ENCODE assay signal across 23 cellular contexts in the genomic region with DNA sequence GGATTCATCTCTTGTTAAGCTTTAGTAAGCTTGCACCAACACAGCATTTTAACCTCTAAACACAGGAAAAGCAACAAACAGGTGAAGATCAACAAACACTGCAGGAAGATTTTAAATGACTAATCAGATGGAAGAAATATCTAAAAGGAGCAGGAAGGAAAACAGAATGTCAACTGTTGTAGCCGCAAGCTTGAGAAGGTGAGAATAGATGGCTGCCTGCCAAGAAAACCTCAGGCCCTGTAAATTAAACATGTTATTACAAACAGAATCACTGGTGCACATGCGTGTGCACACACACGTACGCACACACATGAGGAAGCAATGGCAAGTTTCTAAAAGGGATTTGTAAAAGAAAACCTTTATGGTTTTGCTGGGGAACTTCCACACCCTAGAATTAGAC.
DNase-seq lines count a peak whose midpoint lies in the region; ATAC-seq lines count a peak whose summit lies in the region.
"Had no signal": no experiment of that assay in that cellular context is flagged by ENCODE, and none has a peak within 500 bp of the region (broad histone marks: within the 10 kb centered on the region; RNA-seq: fewer than 3 reads in every experiment).

No MANE protein-coding gene starts in this region.

- peak; percentile 27 for DNase-seq in NCI-H510A treated with DMSO at 0.1 percent for 48 hours (lab: John Stamatoyannopoulos, UW)
- no peak for DNase-seq in NCI-H510A (lab: John Stamatoyannopoulos, UW)
- DNase-seq in NCI-H1105 treated with DMSO at 0.1 percent for 48 hours (lab: John Stamatoyannopoulos, UW), result peak; percentile 35
- DNase-seq in NCI-H748 treated with DMSO at 0.1 percent for 48 hours (lab: John Stamatoyannopoulos, UW), result peak; percentile 66
- peak; percentile 19 for DNase-seq in kidney tubule cell (ENCODE audit: low spot score)
- no peak for DNase-seq in activated naive CD8-positive, alpha-beta T cell treated with anti-CD3 and anti-CD28 coated beads, Interleukin-2, amount 50 U/mL, for 24 hours
- DNase-seq in COLO829 (ENCODE audit: low spot score), result no peak
- no peak for DNase-seq in SKM-1 treated with dmso at 0.1 percent for 144 hours (lab: John Stamatoyannopoulos, UW; ENCODE audit: unreplicated experiment)
- DNase-seq: activated CD8-positive, alpha-beta T cell treated with anti-CD3 and anti-CD28 coated beads for 36 hours; CD4-positive, alpha-beta memory T cell; DND-41; H9; KBM-7; left cardiac atrium; NCI-H1694 treated with DMSO at 0.1 percent for 48 hours; NCI-H524 treated with DMSO at 0.1 percent for 48 hours; nephron progenitor cell; right cardiac atrium; spleen; upper lobe of left lung had no signal

- no peaks in the 10 kb centered on the region for H3K4me1 Mint-ChIP-seq in activated naive CD8-positive, alpha-beta T cell treated with anti-CD3 and anti-CD28 coated beads, Interleukin-2, amount 50 U/mL, for 24 hours
- H3K4me1 Mint-ChIP-seq: activated naive CD4-positive, alpha-beta T cell treated with anti-CD3 and anti-CD28 coated beads, Interleukin-2, amount 50 U/mL, for 24 hours; CD4-positive, alpha-beta memory T cell; nephron progenitor cell had no signal

- H3K36me3 Mint-ChIP-seq in activated naive CD8-positive, alpha-beta T cell treated with anti-CD3 and anti-CD28 coated beads, Interleukin-2, amount 50 U/mL, for 24 hours (ENCODE audit: low read depth), result no peaks in the 10 kb centered on the region
- H3K36me3 Mint-ChIP-seq: activated naive CD4-positive, alpha-beta T cell treated with anti-CD3 and anti-CD28 coated beads, Interleukin-2, amount 50 U/mL, for 24 hours; CD4-positive, alpha-beta memory T cell had no signal

- H3K27me3 Mint-ChIP-seq in activated naive CD8-positive, alpha-beta T cell treated with anti-CD3 and anti-CD28 coated beads, Interleukin-2, amount 50 U/mL, for 24 hours, result peaks cover 2% of the 10 kb centered on the region
- H3K27me3 Mint-ChIP-seq: activated CD8-positive, alpha-beta T cell treated with anti-CD3 and anti-CD28 coated beads for 36 hours; activated naive CD4-positive, alpha-beta T cell treated with anti-CD3 and anti-CD28 coated beads, Interleukin-2, amount 50 U/mL, for 24 hours; CD4-positive, alpha-beta memory T cell had no signal

- H3K9me3 Mint-ChIP-seq in activated naive CD8-positive, alpha-beta T cell treated with anti-CD3 and anti-CD28 coated beads, Interleukin-2, amount 50 U/mL, for 24 hours, result no peaks in the 10 kb centered on the region
- H3K9me3 Mint-ChIP-seq: activated CD8-positive, alpha-beta T cell treated with anti-CD3 and anti-CD28 coated beads for 36 hours; activated T-helper 2 cell treated with anti-CD3 and anti-CD28 coated beads, Interferon-gamma antibody, Interleukin-2, Interleukin-4, amounts not matched to agents 10 μg/mL and 5 μg/mL and 100 μg/mL, durations not matched to agents 14 hours and 24 hours and 36 hours; H9; nephron progenitor cell had no signal

- H3K27ac Mint-ChIP-seq in activated naive CD8-positive, alpha-beta T cell treated with anti-CD3 and anti-CD28 coated beads, Interleukin-2, amount 50 U/mL, for 24 hours, result no peak overlapping the region
- H3K27ac Mint-ChIP-seq: activated CD8-positive, alpha-beta T cell treated with anti-CD3 and anti-CD28 coated beads for 36 hours; activated naive CD4-positive, alpha-beta T cell treated with anti-CD3 and anti-CD28 coated beads, Interleukin-2, amount 50 U/mL, for 24 hours; activated T-helper 2 cell treated with anti-CD3 and anti-CD28 coated beads, Interferon-gamma antibody, Interleukin-2, Interleukin-4, amounts not matched to agents 10 μg/mL and 5 μg/mL and 100 μg/mL, durations not matched to agents 14 hours and 24 hours and 36 hours; H9; nephron progenitor cell had no signal

- ATAC-seq in activated naive CD8-positive, alpha-beta T cell treated with anti-CD3 and anti-CD28 coated beads, Interleukin-2, amount 50 U/mL, for 24 hours, result no peak
- ATAC-seq: activated CD8-positive, alpha-beta T cell treated with anti-CD3 and anti-CD28 coated beads for 36 hours; gastroesophageal sphincter; left cardiac atrium; right cardiac atrium had no signal

- no peak overlapping the region for H3K4me3 Mint-ChIP-seq in activated naive CD8-positive, alpha-beta T cell treated with anti-CD3 and anti-CD28 coated beads, Interleukin-2, amount 50 U/mL, for 24 hours
- H3K4me3 Mint-ChIP-seq: activated CD8-positive, alpha-beta T cell treated with anti-CD3 and anti-CD28 coated beads for 36 hours; activated naive CD4-positive, alpha-beta T cell treated with anti-CD3 and anti-CD28 coated beads, Interleukin-2, amount 50 U/mL, for 24 hours; CD4-positive, alpha-beta memory T cell; H9; nephron progenitor cell had no signal

Comparison
In these comparisons a context has a peak if more than half of its experiments do, and no peak if none do; other contexts are left out.
1. DNase-seq: peak in NCI-H510A treated with DMSO at 0.1 percent for 48 hours (single experiment), NCI-H1105 treated with DMSO at 0.1 percent for 48 hours (single experiment), NCI-H748 treated with DMSO at 0.1 percent for 48 hours (single experiment) and kidney tubule cell (single experiment); none in NCI-H510A (single experiment), activated naive CD8-positive, alpha-beta T cell treated with anti-CD3 and anti-CD28 coated beads, Interleukin-2, amount 50 U/mL, for 24 hours (single experiment), COLO829 (single experiment) and SKM-1 treated with dmso at 0.1 percent for 144 hours (single experiment).